Comparison of ENCODE assay signal across 1 cellular context in the genomic region with DNA sequence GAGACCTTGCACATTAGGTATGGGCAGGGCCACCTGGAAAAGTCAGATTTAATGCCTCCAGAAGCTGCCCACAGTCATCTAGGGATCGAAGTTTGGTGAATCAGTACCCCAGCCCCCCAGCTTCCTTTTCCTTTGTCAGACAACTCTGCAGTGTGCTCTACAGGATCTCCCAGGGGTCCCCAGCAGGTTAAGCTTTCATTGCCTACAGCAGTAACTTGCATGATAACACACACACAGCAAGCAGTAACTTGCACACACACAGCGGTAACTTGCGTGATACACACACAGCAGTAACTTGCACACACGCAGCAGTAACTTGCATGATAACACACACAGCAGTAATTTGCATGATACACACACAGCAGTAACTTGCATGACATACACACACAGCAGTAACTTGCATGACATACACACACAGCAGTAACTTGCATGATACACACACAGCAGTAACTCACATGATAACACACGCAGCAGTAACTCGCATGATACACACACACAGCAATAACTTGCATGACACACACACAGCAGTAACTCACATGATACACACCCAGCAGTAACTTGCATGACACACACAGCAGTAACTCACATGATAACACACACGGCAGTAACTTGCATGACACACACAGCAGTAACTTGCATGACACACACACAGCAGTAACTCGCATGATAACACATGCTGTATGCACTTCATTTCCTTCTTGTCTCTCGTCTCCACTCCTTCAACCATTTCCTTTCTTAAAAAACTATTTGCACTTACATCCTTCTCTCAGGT.
TF ChIP-seq lines count a peak whose summit lies in the region.

No MANE protein-coding gene starts in this region.

TF ChIP-seq in GM23338, 12 proteins besides CTCF, POLR2A, EP300 and RAD21:
- no peak for TF ChIP-seq POLR2AphosphoS5 (IDR thresholded peaks at IDR 0.05; ENCODE audit: low read depth)
- TF ChIP-seq, protein P1, sequence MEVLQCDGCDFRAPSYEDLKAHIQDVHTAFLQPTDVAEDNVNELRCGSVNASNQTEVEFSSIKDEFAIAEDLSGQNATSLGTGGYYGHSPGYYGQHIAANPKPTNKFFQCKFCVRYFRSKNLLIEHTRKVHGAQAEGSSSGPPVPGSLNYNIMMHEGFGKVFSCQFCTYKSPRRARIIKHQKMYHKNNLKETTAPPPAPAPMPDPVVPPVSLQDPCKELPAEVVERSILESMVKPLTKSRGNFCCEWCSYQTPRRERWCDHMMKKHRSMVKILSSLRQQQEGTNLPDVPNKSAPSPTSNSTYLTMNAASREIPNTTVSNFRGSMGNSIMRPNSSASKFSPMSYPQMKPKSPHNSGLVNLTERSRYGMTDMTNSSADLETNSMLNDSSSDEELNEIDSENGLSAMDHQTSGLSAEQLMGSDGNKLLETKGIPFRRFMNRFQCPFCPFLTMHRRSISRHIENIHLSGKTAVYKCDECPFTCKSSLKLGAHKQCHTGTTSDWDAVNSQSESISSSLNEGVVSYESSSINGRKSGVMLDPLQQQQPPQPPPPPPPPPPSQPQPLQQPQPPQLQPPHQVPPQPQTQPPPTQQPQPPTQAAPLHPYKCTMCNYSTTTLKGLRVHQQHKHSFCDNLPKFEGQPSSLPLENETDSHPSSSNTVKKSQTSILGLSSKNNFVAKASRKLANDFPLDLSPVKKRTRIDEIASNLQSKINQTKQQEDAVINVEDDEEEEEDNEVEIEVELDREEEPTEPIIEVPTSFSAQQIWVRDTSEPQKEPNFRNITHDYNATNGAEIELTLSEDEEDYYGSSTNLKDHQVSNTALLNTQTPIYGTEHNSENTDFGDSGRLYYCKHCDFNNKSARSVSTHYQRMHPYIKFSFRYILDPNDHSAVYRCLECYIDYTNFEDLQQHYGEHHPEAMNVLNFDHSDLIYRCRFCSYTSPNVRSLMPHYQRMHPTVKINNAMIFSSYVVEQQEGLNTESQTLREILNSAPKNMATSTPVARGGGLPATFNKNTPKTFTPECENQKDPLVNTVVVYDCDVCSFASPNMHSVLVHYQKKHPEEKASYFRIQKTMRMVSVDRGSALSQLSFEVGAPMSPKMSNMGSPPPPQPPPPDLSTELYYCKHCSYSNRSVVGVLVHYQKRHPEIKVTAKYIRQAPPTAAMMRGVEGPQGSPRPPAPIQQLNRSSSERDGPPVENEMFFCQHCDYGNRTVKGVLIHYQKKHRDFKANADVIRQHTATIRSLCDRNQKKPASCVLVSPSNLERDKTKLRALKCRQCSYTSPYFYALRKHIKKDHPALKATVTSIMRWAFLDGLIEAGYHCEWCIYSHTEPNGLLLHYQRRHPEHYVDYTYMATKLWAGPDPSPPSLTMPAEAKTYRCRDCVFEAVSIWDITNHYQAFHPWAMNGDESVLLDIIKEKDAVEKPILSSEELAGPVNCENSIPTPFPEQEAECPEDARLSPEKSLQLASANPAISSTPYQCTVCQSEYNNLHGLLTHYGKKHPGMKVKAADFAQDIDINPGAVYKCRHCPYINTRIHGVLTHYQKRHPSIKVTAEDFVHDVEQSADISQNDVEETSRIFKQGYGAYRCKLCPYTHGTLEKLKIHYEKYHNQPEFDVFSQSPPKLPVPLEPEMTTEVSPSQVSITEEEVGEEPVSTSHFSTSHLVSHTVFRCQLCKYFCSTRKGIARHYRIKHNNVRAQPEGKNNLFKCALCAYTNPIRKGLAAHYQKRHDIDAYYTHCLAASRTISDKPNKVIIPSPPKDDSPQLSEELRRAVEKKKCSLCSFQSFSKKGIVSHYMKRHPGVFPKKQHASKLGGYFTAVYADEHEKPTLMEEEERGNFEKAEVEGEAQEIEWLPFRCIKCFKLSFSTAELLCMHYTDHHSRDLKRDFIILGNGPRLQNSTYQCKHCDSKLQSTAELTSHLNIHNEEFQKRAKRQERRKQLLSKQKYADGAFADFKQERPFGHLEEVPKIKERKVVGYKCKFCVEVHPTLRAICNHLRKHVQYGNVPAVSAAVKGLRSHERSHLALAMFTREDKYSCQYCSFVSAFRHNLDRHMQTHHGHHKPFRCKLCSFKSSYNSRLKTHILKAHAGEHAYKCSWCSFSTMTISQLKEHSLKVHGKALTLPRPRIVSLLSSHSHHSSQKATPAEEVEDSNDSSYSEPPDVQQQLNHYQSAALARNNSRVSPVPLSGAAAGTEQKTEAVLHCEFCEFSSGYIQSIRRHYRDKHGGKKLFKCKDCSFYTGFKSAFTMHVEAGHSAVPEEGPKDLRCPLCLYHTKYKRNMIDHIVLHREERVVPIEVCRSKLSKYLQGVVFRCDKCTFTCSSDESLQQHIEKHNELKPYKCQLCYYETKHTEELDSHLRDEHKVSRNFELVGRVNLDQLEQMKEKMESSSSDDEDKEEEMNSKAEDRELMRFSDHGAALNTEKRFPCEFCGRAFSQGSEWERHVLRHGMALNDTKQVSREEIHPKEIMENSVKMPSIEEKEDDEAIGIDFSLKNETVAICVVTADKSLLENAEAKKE (CRISPR knock-in tag; IDR thresholded peaks at IDR 0.05), result no peak
- no peak for TF ChIP-seq EZH2phosphoT487 (IDR thresholded peaks at IDR 0.05; ENCODE audit: unreplicated experiment)
- TF ChIP-seq JUNB (IDR thresholded peaks at IDR 0.05; ENCODE audit: unreplicated experiment), result no peak
- TF ChIP-seq, protein P2, sequence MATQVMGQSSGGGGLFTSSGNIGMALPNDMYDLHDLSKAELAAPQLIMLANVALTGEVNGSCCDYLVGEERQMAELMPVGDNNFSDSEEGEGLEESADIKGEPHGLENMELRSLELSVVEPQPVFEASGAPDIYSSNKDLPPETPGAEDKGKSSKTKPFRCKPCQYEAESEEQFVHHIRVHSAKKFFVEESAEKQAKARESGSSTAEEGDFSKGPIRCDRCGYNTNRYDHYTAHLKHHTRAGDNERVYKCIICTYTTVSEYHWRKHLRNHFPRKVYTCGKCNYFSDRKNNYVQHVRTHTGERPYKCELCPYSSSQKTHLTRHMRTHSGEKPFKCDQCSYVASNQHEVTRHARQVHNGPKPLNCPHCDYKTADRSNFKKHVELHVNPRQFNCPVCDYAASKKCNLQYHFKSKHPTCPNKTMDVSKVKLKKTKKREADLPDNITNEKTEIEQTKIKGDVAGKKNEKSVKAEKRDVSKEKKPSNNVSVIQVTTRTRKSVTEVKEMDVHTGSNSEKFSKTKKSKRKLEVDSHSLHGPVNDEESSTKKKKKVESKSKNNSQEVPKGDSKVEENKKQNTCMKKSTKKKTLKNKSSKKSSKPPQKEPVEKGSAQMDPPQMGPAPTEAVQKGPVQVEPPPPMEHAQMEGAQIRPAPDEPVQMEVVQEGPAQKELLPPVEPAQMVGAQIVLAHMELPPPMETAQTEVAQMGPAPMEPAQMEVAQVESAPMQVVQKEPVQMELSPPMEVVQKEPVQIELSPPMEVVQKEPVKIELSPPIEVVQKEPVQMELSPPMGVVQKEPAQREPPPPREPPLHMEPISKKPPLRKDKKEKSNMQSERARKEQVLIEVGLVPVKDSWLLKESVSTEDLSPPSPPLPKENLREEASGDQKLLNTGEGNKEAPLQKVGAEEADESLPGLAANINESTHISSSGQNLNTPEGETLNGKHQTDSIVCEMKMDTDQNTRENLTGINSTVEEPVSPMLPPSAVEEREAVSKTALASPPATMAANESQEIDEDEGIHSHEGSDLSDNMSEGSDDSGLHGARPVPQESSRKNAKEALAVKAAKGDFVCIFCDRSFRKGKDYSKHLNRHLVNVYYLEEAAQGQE (IDR thresholded peaks at IDR 0.05; ENCODE audit: unreplicated experiment), result no peak
- TF ChIP-seq STAT1 (IDR thresholded peaks at IDR 0.05; ENCODE audit: unreplicated experiment), result no peak
- no peak for TF ChIP-seq ZNF331 (CRISPR knock-in tag; IDR thresholded peaks at IDR 0.05; ENCODE audit: low read depth)
- TF ChIP-seq, protein P3, sequence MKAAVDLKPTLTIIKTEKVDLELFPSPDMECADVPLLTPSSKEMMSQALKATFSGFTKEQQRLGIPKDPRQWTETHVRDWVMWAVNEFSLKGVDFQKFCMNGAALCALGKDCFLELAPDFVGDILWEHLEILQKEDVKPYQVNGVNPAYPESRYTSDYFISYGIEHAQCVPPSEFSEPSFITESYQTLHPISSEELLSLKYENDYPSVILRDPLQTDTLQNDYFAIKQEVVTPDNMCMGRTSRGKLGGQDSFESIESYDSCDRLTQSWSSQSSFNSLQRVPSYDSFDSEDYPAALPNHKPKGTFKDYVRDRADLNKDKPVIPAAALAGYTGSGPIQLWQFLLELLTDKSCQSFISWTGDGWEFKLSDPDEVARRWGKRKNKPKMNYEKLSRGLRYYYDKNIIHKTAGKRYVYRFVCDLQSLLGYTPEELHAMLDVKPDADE (IDR thresholded peaks at IDR 0.05), result no peak
- TF ChIP-seq NANOG (IDR thresholded peaks at IDR 0.05; ENCODE audit: borderline replicate concordance), result no peak
- no peak for TF ChIP-seq EZH2 (IDR thresholded peaks at IDR 0.05; ENCODE audit: low read depth, unreplicated experiment)
- TF ChIP-seq ZNF114 (CRISPR knock-in tag; IDR thresholded peaks at IDR 0.05), result no peak
TF ChIP-seq in GM23338: peak in this region for 0.
